ENCODE assay signal across 15 cellular contexts in genomic region chr3:146274833-146275232, GRCh38. TPM values are rescaled to one million over a fixed set of nuclear protein-coding genes. Genes with fewer than 3 reads are reported as not detected.
DNase-seq lines count a peak whose midpoint lies in the region; ATAC-seq and TF ChIP-seq lines count a peak whose summit lies in the region.
"Had no signal": no experiment of that assay in that cellular context is flagged by ENCODE, and none has a peak within 500 bp of the region (broad histone marks: within the 10 kb centered on the region; RNA-seq: fewer than 3 reads in every experiment).

No MANE protein-coding gene starts in this region.

- peaks cover 4% of the 10 kb centered on the region for H3K9me3 Mint-ChIP-seq in chondrocyte (ENCODE audit: low read depth)
- no peaks in the 10 kb centered on the region for H3K9me3 Mint-ChIP-seq in T-helper 2 cell treated with Interferon-gamma antibody and Interleukin-4, amounts not matched to agents 5 μg/mL and 100 μg/mL, for 36 hours

- no peaks in the 10 kb centered on the region for H3K36me3 ChIP-seq in spleen

- ATAC-seq in left ventricle myocardium superior (peak; percentile 83), GM21381 (IDR thresholded peaks at IDR 0.05; ENCODE audit: unreplicated experiment) (no peak)

- no peaks in the 10 kb centered on the region for H3K36me3 Mint-ChIP-seq in chondrocyte (ENCODE audit: low read depth)
- H3K36me3 Mint-ChIP-seq in T-helper 2 cell treated with Interferon-gamma antibody and Interleukin-4, amounts not matched to agents 5 μg/mL and 100 μg/mL, for 36 hours (ENCODE audit: low read depth) = no peaks in the 10 kb centered on the region

- no peak overlapping the region for H3K4me3 Mint-ChIP-seq in chondrocyte (ENCODE audit: unreplicated experiment)
- no peak overlapping the region for H3K4me3 Mint-ChIP-seq in T-helper 2 cell treated with Interferon-gamma antibody and Interleukin-4, amounts not matched to agents 5 μg/mL and 100 μg/mL, for 36 hours

- H3K4me1 ChIP-seq in spleen = peaks cover 0 to 5% (median 0%) of the 10 kb centered on the region in 6 donors

- TF ChIP-seq CTCF in chondrocyte (IDR thresholded peaks at IDR 0.05) (no peak), spleen (IDR thresholded peaks at IDR 0.05 in 8 of 11, conservative IDR thresholded peaks at IDR 0.05 in 3 of 11) (no peak), GM20000 (IDR thresholded peaks at IDR 0.05; ENCODE audit: extremely low read depth, missing control alignments) (no peak)

- H3K27me3 ChIP-seq in spleen (replicated peaks in 1 of 7) = no peaks in the 10 kb centered on the region

- 46 to 78% (median 67%) methylated on average over 1 of the region's 1 CpG for WGBS in spleen, 5 donors

- H3K4me1 Mint-ChIP-seq in chondrocyte (ENCODE audit: low read depth) = peaks cover 44% of the 10 kb centered on the region
- H3K4me1 Mint-ChIP-seq in T-helper 2 cell treated with Interferon-gamma antibody and Interleukin-4, amounts not matched to agents 5 μg/mL and 100 μg/mL, for 36 hours (ENCODE audit: low read depth) = no peaks in the 10 kb centered on the region

- H3K4me3 ChIP-seq in spleen = no peak overlapping the region
- H3K4me3 ChIP-seq: lung had no signal

- DNase-seq in GM03348 (ENCODE audit: low spot score) (peak; percentile 58), chondrocyte (ENCODE audit: low spot score) (no peak), left ventricle myocardium superior (no peak), spleen (no peak), GM20000 (ENCODE audit: low spot score) (no peak), T-helper 9 cell (no peak)
- no peak for DNase-seq in T-helper 2 cell treated with Interferon-gamma antibody and Interleukin-4, amounts not matched to agents 5 μg/mL and 100 μg/mL, for 36 hours (ENCODE audit: low spot score)
- DNase-seq: activated T-cell treated with anti-CD3 and anti-CD28 coated beads, Interleukin-2, amount 50 U/mL, for 48 hours; head of caudate nucleus; NCI-H1048; NCI-H524; retina; SIG-M5 had no signal

- no peaks in the 10 kb centered on the region for H3K9me3 ChIP-seq in spleen

- intact Hi-C loops in left ventricle myocardium superior (cut with micrococcal nuclease) = no loop called here
- intact Hi-C loops in spleen (cut with DNase I; ENCODE audit: low total_unique reads) = no loop called here

- H3K27ac Mint-ChIP-seq in chondrocyte (ENCODE audit: unreplicated experiment) = peak overlapping the region; percentile 65
- H3K27ac Mint-ChIP-seq in T-helper 2 cell treated with Interferon-gamma antibody and Interleukin-4, amounts not matched to agents 5 μg/mL and 100 μg/mL, for 36 hours = no peak overlapping the region

- peak overlapping the region in 7 of 8 donors; percentile 41 to 60 (median 55) for H3K27ac ChIP-seq in spleen

- no peak for TF ChIP-seq POLR2A in spleen (IDR thresholded peaks at IDR 0.05)

- H3K27me3 Mint-ChIP-seq in chondrocyte (ENCODE audit: low read depth) = no peaks in the 10 kb centered on the region
- no peaks in the 10 kb centered on the region for H3K27me3 Mint-ChIP-seq in T-helper 2 cell treated with Interferon-gamma antibody and Interleukin-4, amounts not matched to agents 5 μg/mL and 100 μg/mL, for 36 hours (ENCODE audit: low read depth)

RNA-seq across cellular contexts. Expression of gene PLSCR4, which starts 23.9 kb away (rescaled TPM):
- 17.5 to 29.9 TPM (median 18.9 TPM) in 3 replicates for total RNA-seq in chondrocyte
- 13.8 TPM for total RNA-seq in left ventricle myocardium superior
- total RNA-seq in spleen = 10 to 100 TPM; 31.8 to 77.5 (median 44.3) TPM
- 10 to 100 TPM in 1 of 3 donors, 1 to 10 TPM in 2; 4.7 to 12.1 (median 6.2) TPM for polyA plus RNA-seq in spleen
